Comparison of ENCODE assay signal across 1 cellular context in the genomic region with DNA sequence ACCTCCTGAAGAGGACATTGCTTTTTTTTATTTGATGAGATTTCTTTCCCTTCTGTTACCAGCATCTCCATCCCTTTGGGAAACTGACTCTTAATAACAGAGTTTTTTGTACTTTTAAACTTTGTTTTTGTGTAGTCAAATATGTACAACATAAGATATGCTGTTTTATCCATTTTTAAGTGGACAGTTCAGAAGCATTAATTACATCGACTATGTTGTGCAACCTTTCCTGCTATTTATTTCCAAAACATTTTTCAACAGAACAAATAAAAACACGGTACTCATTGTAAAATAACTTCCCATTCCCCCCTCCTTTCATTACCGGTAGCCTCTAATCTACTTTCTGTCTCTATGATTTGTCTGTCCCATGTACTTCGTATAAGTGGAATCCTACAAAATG.
TF ChIP-seq lines count a peak whose summit lies in the region.

No MANE protein-coding gene starts in this region.

TF ChIP-seq in HepG2, 621 proteins besides CTCF, POLR2A, EP300 and RAD21:
- TF ChIP-seq MIXL1 (CRISPR knock-in tag; IDR thresholded peaks at IDR 0.05) (no peak), CEBPB (IDR thresholded peaks at IDR 0.05; ENCODE audit: borderline replicate concordance, low read depth, low read length) (peak; percentile 54; the same call in 1 of the 2 replicates), ZNF160 (CRISPR knock-in tag; IDR thresholded peaks at IDR 0.05) (no peak), ZNF510 (CRISPR knock-in tag; IDR thresholded peaks at IDR 0.05; ENCODE audit: low read depth) (peak; percentile 63; the same call in 1 of the 2 replicates), ZNF530 (CRISPR knock-in tag; IDR thresholded peaks at IDR 0.05; ENCODE audit: low read depth) (no peak)
